ENCODE assay signal across 1 cellular context in genomic region chr20:10430000-10430466, GRCh38.
TF ChIP-seq lines count a peak whose summit lies in the region.

No MANE protein-coding gene starts in this region.

TF ChIP-seq in HepG2, 621 proteins besides CTCF, POLR2A, EP300 and RAD21 (continued from another document):
- no peak for TF ChIP-seq ZHX2 (IDR thresholded peaks at IDR 0.05; ENCODE audit: low read depth)
- TF ChIP-seq ZHX2 (CRISPR knock-in tag; IDR thresholded peaks at IDR 0.05; ENCODE audit: borderline replicate concordance) = no peak
- TF ChIP-seq HNF1A (IDR thresholded peaks at IDR 0.05; ENCODE audit: low read depth) = no peak
- TF ChIP-seq HNF1A (CRISPR knock-in tag; IDR thresholded peaks at IDR 0.05; ENCODE audit: borderline replicate concordance) = 0 out of 2 replicates have a peak, but pooled peaks have one; percentile 1
- no peak for TF ChIP-seq HOXD1 (CRISPR knock-in tag; IDR thresholded peaks at IDR 0.05)
- no peak for TF ChIP-seq HOXA9 (CRISPR knock-in tag; IDR thresholded peaks at IDR 0.05; ENCODE audit: borderline replicate concordance)
- TF ChIP-seq CREM (IDR thresholded peaks at IDR 0.05) = no peak
- no peak for TF ChIP-seq CREM (CRISPR knock-in tag; IDR thresholded peaks at IDR 0.05)
